In genomic region chr12:89470741-89471504, GRCh38 we compare ENCODE assay signal across 8 cellular contexts. TPM values are rescaled to one million over a fixed set of nuclear protein-coding genes. Genes with fewer than 3 reads are reported as not detected.
DNase-seq lines count a peak whose midpoint lies in the region; ATAC-seq and TF ChIP-seq lines count a peak whose summit lies in the region.

No MANE protein-coding gene starts in this region.

- POLR2A ChIA-PET in AG04449 (lab: Yijun Ruan, JAX): no interaction called here

- no peaks in the 10 kb centered on the region for H3K27me3 ChIP-seq in hepatocyte

- H3K79me2 ChIP-seq in hepatocyte: no peaks in the 10 kb centered on the region

- H3K4me3 ChIP-seq in AG04449 (ENCODE audit: low read depth, low read length): no peak overlapping the region
- no peak overlapping the region for H3K4me3 ChIP-seq in GM12864 (ENCODE audit: low read depth, low read length)
- H3K4me3 ChIP-seq in hepatocyte: no peak overlapping the region

- H3K27ac ChIP-seq in hepatocyte: no peak overlapping the region

- WGBS in hepatocyte (ENCODE audit: low lambda C conversion rate, missing lambda C conversion rate): 65% methylated on average over 3 of the region's 3 CpGs

- no peak overlapping the region for H3K4me2 ChIP-seq in hepatocyte

- CTCF ChIA-PET in AG04449 (lab: Yijun Ruan, JAX): interaction anchor here (0.6 to 10.1 kb wide), 38 partner anchors 10 to 1490 kb away, joined by 3 to 258 read pairs (median 4); partner anchors contain the start of genes GALNT4 and POC1B

- H3K36me3 ChIP-seq in hepatocyte (replicated peaks; ENCODE audit: insufficient read depth, low read depth): no peaks in the 10 kb centered on the region

- no peaks in the 10 kb centered on the region for H3K9me2 ChIP-seq in hepatocyte (replicated peaks; ENCODE audit: insufficient read depth)

- no peaks in the 10 kb centered on the region for H4K20me1 ChIP-seq in hepatocyte (ENCODE audit: insufficient read depth, poor library complexity, severe bottlenecking)

- no peaks in the 10 kb centered on the region for H3K4me1 ChIP-seq in hepatocyte (ENCODE audit: insufficient read depth)

- H3K9me3 ChIP-seq in hepatocyte (ENCODE audit: low read depth): no peaks in the 10 kb centered on the region

- peak; percentile 39 for ATAC-seq in HG02610 (IDR thresholded peaks at IDR 0.05; ENCODE audit: unreplicated experiment)

- TF ChIP-seq CTCF in AG04449 (IDR thresholded peaks at IDR 0.05; ENCODE audit: insufficient read depth, low read length, missing control alignments): peak; percentile 51
- TF ChIP-seq CTCF in GM12864 (IDR thresholded peaks at IDR 0.05; ENCODE audit: low read depth, low read length, missing control alignments): peak; percentile 58
- TF ChIP-seq CTCF in hepatocyte (IDR thresholded peaks at IDR 0.05; ENCODE audit: poor library complexity): peak; percentile 67

- H2AFZ ChIP-seq in hepatocyte: no peak overlapping the region

- DNase-seq in AG04449 (ENCODE audit: low read depth, low spot score): no peak
- DNase-seq in GM12864 (ENCODE audit: low read depth): no peak
- DNase-seq in NCI-H2029 (lab: John Stamatoyannopoulos, UW): peak; percentile 22
- DNase-seq in amniotic epithelial cell (ENCODE audit: low read depth): peak; percentile 59
- DNase-seq in hepatocyte (ENCODE audit: low spot score): peak; percentile 67
- peak; percentile 94 for DNase-seq in superior temporal gyrus (ENCODE audit: extremely low spot score)
- no peak for DNase-seq in GM19238 (ENCODE audit: insufficient read length, low spot score)

RNA-seq across cellular contexts. Expression of gene GALNT4, which starts 53.7 kb away (rescaled TPM):
- total RNA-seq in hepatocyte: 15.4 and 19.2 TPM in 2 replicates
- polyA plus RNA-seq in hepatocyte: 4.6 and 6.9 TPM in 2 replicates

RNA-seq across cellular contexts. Expression of gene POC1B, which starts 54.9 kb away (rescaled TPM):
- 18.9 and 20.0 TPM in 2 replicates for total RNA-seq in hepatocyte
- polyA plus RNA-seq in hepatocyte: 10.3 and 11.6 TPM in 2 replicates

Comparison
In these comparisons a context has a peak if more than half of its experiments do, and no peak if none do; other contexts are left out.
1. DNase-seq: peak in NCI-H2029 (single experiment), amniotic epithelial cell (single experiment), hepatocyte (single experiment) and superior temporal gyrus (single experiment); none in AG04449 (single experiment), GM12864 (single experiment) and GM19238 (single experiment).
2. Peak in every context shown above with its lines, with median percentiles within 50 percentile points of each other: CTCF ChIP-seq.